ENCODE assay signal across 8 cellular contexts in the genomic region with DNA sequence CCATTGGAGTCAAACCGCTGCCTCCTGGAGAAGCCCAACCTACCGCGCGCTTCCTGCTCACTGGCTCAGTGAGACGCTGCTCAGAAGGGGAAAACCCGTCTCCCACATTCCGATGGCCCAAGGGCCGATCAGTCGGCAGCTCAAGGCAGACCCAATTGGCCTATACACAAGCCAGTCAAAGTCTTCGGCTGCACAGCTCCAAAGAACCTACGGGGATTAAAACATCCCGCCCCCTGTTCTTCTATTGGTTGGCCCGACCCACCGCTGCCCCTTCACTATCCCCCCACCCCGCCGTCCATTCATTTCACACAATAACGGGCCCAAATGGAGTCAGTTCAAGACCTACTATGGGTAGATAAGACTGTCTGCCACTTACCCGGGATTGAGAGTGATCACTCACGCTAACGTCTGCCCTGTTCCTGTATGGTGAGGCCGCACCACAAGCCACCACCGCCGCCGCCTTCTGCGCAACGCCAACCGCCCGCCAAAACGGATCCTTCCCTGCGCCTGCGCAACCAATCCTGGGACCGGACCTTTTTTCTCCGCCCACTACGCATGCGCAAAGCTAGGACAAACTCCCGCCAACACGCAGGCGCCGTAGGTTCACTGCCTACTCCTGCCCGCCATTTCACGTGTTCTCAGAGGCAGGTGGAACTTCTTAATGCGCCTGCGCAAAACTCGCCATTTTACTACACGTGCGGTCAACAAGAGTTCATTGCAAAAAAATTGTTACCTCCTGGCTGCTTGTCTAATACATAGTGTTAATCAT. TPM values are rescaled to one million over a fixed set of nuclear protein-coding genes. Genes with fewer than 3 reads are reported as not detected.
A peak's percentile ranks its signal among the peaks of the same experiment; 100 is the strongest.
DNase-seq lines count a peak whose midpoint lies in the region; ATAC-seq and TF ChIP-seq lines count a peak whose summit lies in the region.

A gene (minus strand): TSS at position 491 of the 769 bp plus-strand sequence. CDS start 22,472 bp downstream, outside the sequence.

- POLR2A ChIA-PET in activated naive CD8-positive, alpha-beta T cell treated with anti-CD3 and anti-CD28 coated beads, Interleukin-2, amount 10 ng/mL, durations not matched to agents 7 days and 5 days (lab: Charles Lee): interaction anchor here (0.6 to 3.1 kb wide), 20 partner anchors 11 to 779 kb away, joined by 3 to 32 read pairs (median 4); a partner anchor contains a TSS

- TF ChIP-seq CTCF in ovary (IDR thresholded peaks at IDR 0.05): peak in 1 of 3 donors; percentile 8
- TF ChIP-seq CTCF in thyroid gland (IDR thresholded peaks at IDR 0.05): no peak

- peak within 1 kb of the TSS; percentile 65 for H3K4me3 ChIP-seq in ovary
- H3K4me3 ChIP-seq in thyroid gland (replicated peaks in 1 of 3): peak within 1 kb of the TSS; percentile 20 to 67 (median 59)

- no peak for TF ChIP-seq EP300 in ovary (IDR thresholded peaks at IDR 0.05)

- H3K27me3 ChIP-seq in ovary (no peaks in the 10 kb centered on the region), thyroid gland (no peaks in the 10 kb centered on the region)

- no peaks in the 10 kb centered on the region for H3K27me3 Mint-ChIP-seq in activated naive CD8-positive, alpha-beta T cell treated with anti-CD3 and anti-CD28 coated beads, Interleukin-2, amount 10 ng/mL, durations not matched to agents 7 days and 5 days

- ATAC-seq in HG02642 (IDR thresholded peaks at IDR 0.05; ENCODE audit: poor library complexity, unreplicated experiment): peak; percentile 68
- ATAC-seq in activated naive CD8-positive, alpha-beta T cell treated with anti-CD3 and anti-CD28 coated beads, Interleukin-2, amount 10 ng/mL, durations not matched to agents 7 days and 5 days (ENCODE audit: low read depth): peak; percentile 73
- ATAC-seq in Right ventricle myocardium inferior: peak; percentile 91

- intact Hi-C loops in Right ventricle myocardium inferior (cut with DNase I) (loop anchor here (2.0 to 5.0 kb wide), 3 partner anchors 21 to 87 kb away; no protein-coding TSS in a partner anchor), ovary (cut with DNase I) (loop anchor here in 3 of 4 donors (1.0 to 10.0 kb wide), 4 partner anchors 45 to 77 kb away; a partner anchor contains a TSS), thyroid gland (cut with DNase I) (no loop called here)

- peaks cover 55% of the 10 kb centered on the region for H3K36me3 Mint-ChIP-seq in activated naive CD8-positive, alpha-beta T cell treated with anti-CD3 and anti-CD28 coated beads, Interleukin-2, amount 10 ng/mL, durations not matched to agents 7 days and 5 days

- peak within 1 kb of the TSS; percentile 89 to 96 for H3K27ac ChIP-seq in ovary
- peak within 1 kb of the TSS; percentile 87 to 98 (median 97) for H3K27ac ChIP-seq in thyroid gland

- WGBS in ovary, 3 donors: 0% methylated on average over 46 of the region's 46 CpGs
- 1% methylated on average over 44 to 45 of the region's 46 CpGs for WGBS in thyroid gland, 2 donors

- H3K4me1 ChIP-seq in ovary (ENCODE audit: insufficient read depth) (peaks cover 6% of the 10 kb centered on the region), thyroid gland (peaks cover 44 to 48% of the 10 kb centered on the region in 2 donors)

- H3K4me1 Mint-ChIP-seq in activated naive CD8-positive, alpha-beta T cell treated with anti-CD3 and anti-CD28 coated beads, Interleukin-2, amount 10 ng/mL, durations not matched to agents 7 days and 5 days: peaks cover 45% of the 10 kb centered on the region

- TF ChIP-seq POLR2A in GM10847 (IDR thresholded peaks at IDR 0.05; ENCODE audit: extremely low read depth, insufficient read length) (peak; percentile 72), ovary (IDR thresholded peaks at IDR 0.05) (peak; percentile 91), thyroid gland (IDR thresholded peaks at IDR 0.05) (peak; percentile 41 to 88)

- DNase-seq in NCI-H1105 (lab: John Stamatoyannopoulos, UW): peak; percentile 94
- DNase-seq in SKM-1 (lab: John Stamatoyannopoulos, UW; ENCODE audit: unreplicated experiment): peak; percentile 85
- DNase-seq in activated naive CD8-positive, alpha-beta T cell treated with anti-CD3 and anti-CD28 coated beads, Interleukin-2, amount 10 ng/mL, durations not matched to agents 7 days and 5 days: peak; percentile 98
- DNase-seq in Right ventricle myocardium inferior (ENCODE audit: missing footprints): peak; percentile 99
- DNase-seq in ovary: peak; percentile 99 to 100 (median 100)
- peak; percentile 99 to 100 for DNase-seq in thyroid gland

- H3K9me3 ChIP-seq in ovary (no peaks in the 10 kb centered on the region), thyroid gland (no peaks in the 10 kb centered on the region)

- no peak within 1 kb of the TSS for H3K4me3 Mint-ChIP-seq in activated naive CD8-positive, alpha-beta T cell treated with anti-CD3 and anti-CD28 coated beads, Interleukin-2, amount 10 ng/mL, durations not matched to agents 7 days and 5 days

- no peak within 1 kb of the TSS for H3K27ac Mint-ChIP-seq in activated naive CD8-positive, alpha-beta T cell treated with anti-CD3 and anti-CD28 coated beads, Interleukin-2, amount 10 ng/mL, durations not matched to agents 7 days and 5 days

- H3K36me3 ChIP-seq in ovary (no peaks in the 10 kb centered on the region), thyroid gland (peaks cover 29 to 30% of the 10 kb centered on the region in 2 donors)

- H3K9me3 Mint-ChIP-seq in activated naive CD8-positive, alpha-beta T cell treated with anti-CD3 and anti-CD28 coated beads, Interleukin-2, amount 10 ng/mL, durations not matched to agents 7 days and 5 days: no peaks in the 10 kb centered on the region

RNA-seq across cellular contexts. Expression of the gene that starts here (rescaled TPM):
- 100 to 1,000 TPM; 113 TPM for total RNA-seq in activated naive CD8-positive, alpha-beta T cell treated with anti-CD3 and anti-CD28 coated beads, Interleukin-2, amount 10 ng/mL, durations not matched to agents 7 days and 5 days
- total RNA-seq in Right ventricle myocardium inferior (43.0 TPM), ovary (100 to 1,000 TPM in 4 of 7 donors, 10 to 100 TPM in 3; 30.3 to 119 (median 103) TPM), thyroid gland (10 to 100 TPM; 56.2 to 97.4 (median 87.1) TPM)
- 10 to 100 TPM; 14.3 to 47.6 TPM for polyA plus RNA-seq in ovary

Comparison
In these comparisons a context has a peak if more than half of its experiments do, and no peak if none do; other contexts are left out.
1. Peak in every context shown above with its lines: DNase-seq, ATAC-seq, H3K4me3 ChIP-seq and H3K27ac ChIP-seq.